In the genomic region with DNA sequence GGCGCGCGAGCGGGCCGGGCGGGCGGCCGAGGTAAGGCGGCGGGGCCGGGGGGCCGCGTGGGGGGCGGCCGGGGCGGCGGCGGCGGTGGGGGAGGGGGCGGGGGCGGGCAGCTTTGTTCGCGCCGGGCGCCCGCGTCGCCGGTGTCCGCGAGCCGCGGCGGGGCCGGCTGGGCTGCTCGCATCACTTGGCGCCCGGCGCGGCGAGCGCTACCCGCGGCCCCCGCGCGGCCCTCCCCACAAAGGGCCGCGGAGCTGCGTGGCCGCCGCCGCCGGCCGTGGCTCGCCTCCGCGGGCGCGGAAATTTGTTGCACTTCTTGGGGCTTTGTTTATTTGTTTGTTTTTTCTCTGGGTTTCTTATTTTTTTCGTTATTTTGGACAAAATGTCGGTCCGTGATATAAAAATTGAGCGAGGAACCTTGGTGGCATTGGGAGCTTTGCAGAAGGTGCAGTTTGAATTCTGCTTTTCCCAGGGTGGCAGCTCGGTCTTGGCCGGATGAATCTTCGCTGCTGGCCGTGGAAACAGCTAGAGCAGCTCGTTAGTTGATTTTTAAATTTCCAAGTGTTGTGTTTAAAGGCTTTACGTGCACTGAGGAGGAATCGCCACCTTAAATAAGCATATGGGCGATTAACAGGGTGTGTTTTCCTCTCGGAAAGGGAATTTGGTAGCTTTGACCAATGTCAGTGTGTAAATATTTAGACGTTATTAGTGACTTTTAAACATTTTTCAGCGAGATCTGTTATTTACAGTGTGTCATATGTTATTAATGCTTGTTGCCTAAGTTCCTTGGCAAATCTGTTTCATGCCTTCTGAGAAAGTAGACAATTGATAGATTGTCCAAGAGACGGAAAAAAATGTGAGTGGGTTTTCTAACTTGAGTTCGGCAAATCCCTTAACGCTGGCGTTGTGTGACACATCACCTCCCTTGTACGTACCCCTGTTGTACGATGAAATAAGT, we compare ENCODE assay signal across 8 cellular contexts. TPM values are rescaled to one million over a fixed set of nuclear protein-coding genes. Genes with fewer than 3 reads are reported as not detected.
DNase-seq lines count a peak whose midpoint lies in the region; ATAC-seq and TF ChIP-seq lines count a peak whose summit lies in the region.

No MANE protein-coding gene starts in this region.

- H3K9ac ChIP-seq in OCI-LY1 (ENCODE audit: low read length): peak overlapping the region; percentile 82

- H3K27ac ChIP-seq in OCI-LY1 (ENCODE audit: low read depth, low read length, poor library complexity, severe bottlenecking) (no peak overlapping the region), adipose tissue (ENCODE audit: low read depth, low read length) (peak overlapping the region; percentile 95), right atrium auricular region (peak overlapping the region; percentile 86 to 95)

- 0 to 1% (median 0%) methylated on average over 44 to 81 of the region's 81 CpGs for WGBS in adipose tissue, 3 donors

- H3K79me2 ChIP-seq in OCI-LY1 (ENCODE audit: insufficient read depth, low read length): peaks cover 8% of the 10 kb centered on the region; the same call in 1 of the 2 replicates

- H3K9me2 ChIP-seq in OCI-LY1 (ENCODE audit: low read depth, low read length): no peaks in the 10 kb centered on the region

- no peaks in the 10 kb centered on the region for H3K27me3 ChIP-seq in OCI-LY1 (ENCODE audit: insufficient read depth, low read length)
- H3K27me3 ChIP-seq in right atrium auricular region: no peaks in the 10 kb centered on the region

- peak overlapping the region; percentile 96 for H3K27ac Mint-ChIP-seq in HFFc6

- peak overlapping the region; percentile 99 for H3K4me2 ChIP-seq in OCI-LY1 (ENCODE audit: low read length)

- peaks cover 15% of the 10 kb centered on the region; the same call in 1 of the 2 replicates for H3F3A ChIP-seq in OCI-LY1 (ENCODE audit: insufficient read depth, low read length)

- DNase-seq in GM04504 (ENCODE audit: low read depth): peak; percentile 15
- peak; percentile 3 for DNase-seq in HFFc6
- DNase-seq in right atrium auricular region (ENCODE audit: low spot score): no peak
- DNase-seq in posterior cingulate gyrus: peak; percentile 11 to 90 (median 30)
- no peak for DNase-seq in NCI-H1436 treated with DMSO at 0.1 percent for 48 hours (lab: John Stamatoyannopoulos, UW)

- no peak for ATAC-seq in HG03439 (IDR thresholded peaks at IDR 0.05; ENCODE audit: unreplicated experiment)

- H3K36me3 ChIP-seq in OCI-LY1 (ENCODE audit: insufficient read depth, low read length) (peaks cover 22% of the 10 kb centered on the region; the same call in 1 of the 2 replicates), right atrium auricular region (no peaks in the 10 kb centered on the region)

- H3K4me3 Mint-ChIP-seq in HFFc6: peak overlapping the region; percentile 98

- no peak overlapping the region for H2AFZ ChIP-seq in OCI-LY1 (ENCODE audit: low read length)

- TF ChIP-seq CTCF in HFFc6 (IDR thresholded peaks at IDR 0.05) (no peak), OCI-LY1 (IDR thresholded peaks at IDR 0.05; ENCODE audit: low read length) (no peak), right atrium auricular region (IDR thresholded peaks at IDR 0.05) (no peak)

- peak overlapping the region; percentile 91 for H3K4me3 ChIP-seq in OCI-LY1 (ENCODE audit: low read depth, low read length, poor library complexity, severe bottlenecking)
- H3K4me3 ChIP-seq in right atrium auricular region: peak overlapping the region; percentile 59 to 68

- no peaks in the 10 kb centered on the region for H3K9me3 Mint-ChIP-seq in HFFc6

- H3K36me3 Mint-ChIP-seq in HFFc6 (ENCODE audit: low read depth): peaks cover 48% of the 10 kb centered on the region

- H4K20me1 ChIP-seq in OCI-LY1 (ENCODE audit: insufficient read depth, low read length): no peaks in the 10 kb centered on the region

- peaks cover 55% of the 10 kb centered on the region for H3K4me1 ChIP-seq in OCI-LY1 (ENCODE audit: insufficient read depth, low read length, severe bottlenecking)
- peaks cover 0 to 32% of the 10 kb centered on the region in 2 donors for H3K4me1 ChIP-seq in right atrium auricular region

- no peaks in the 10 kb centered on the region for H3K9me3 ChIP-seq in OCI-LY1 (ENCODE audit: low read length)
- H3K9me3 ChIP-seq in right atrium auricular region: no peaks in the 10 kb centered on the region

- intact Hi-C loops in posterior cingulate gyrus (cut with DNase I): loop anchor here (5.0 to 10.0 kb wide), 2 partner anchors 856 to 911 kb away; a partner anchor contains a TSS

- peaks cover 3% of the 10 kb centered on the region; the same call in 1 of the 2 replicates for H3K27me3 Mint-ChIP-seq in HFFc6 (ENCODE audit: insufficient read depth)

- peaks cover 58% of the 10 kb centered on the region for H3K4me1 Mint-ChIP-seq in HFFc6 (ENCODE audit: low read depth)

RNA-seq across cellular contexts. Expression of a gene that starts 0.8 kb away (rescaled TPM):
- total RNA-seq in HFFc6 (2021; fragmentation: NEBNext Ultra II Directional; extraction: Animal tissue kit (Norgen Biotek cat#: 25700)): 100 to 1,000 TPM in 5 of 6 experiments, 10 to 100 TPM in 1; 99.4 to 131 (median 116) TPM
- 10 to 100 TPM; 41.6 to 67.0 (median 52.7) TPM for polyA plus RNA-seq in adipose tissue
- total RNA-seq in right atrium auricular region: 10 to 100 TPM; 48.3 to 57.3 TPM

Comparison
In these comparisons a context has a peak if more than half of its experiments do, and no peak if none do; other contexts are left out.
1. DNase-seq: peak in GM04504 (single experiment), HFFc6 (single experiment) and posterior cingulate gyrus (10 of 10); none in right atrium auricular region (single experiment) and NCI-H1436 treated with DMSO at 0.1 percent for 48 hours (single experiment).